Comparison of ENCODE assay signal across 12 cellular contexts in the genomic region with DNA sequence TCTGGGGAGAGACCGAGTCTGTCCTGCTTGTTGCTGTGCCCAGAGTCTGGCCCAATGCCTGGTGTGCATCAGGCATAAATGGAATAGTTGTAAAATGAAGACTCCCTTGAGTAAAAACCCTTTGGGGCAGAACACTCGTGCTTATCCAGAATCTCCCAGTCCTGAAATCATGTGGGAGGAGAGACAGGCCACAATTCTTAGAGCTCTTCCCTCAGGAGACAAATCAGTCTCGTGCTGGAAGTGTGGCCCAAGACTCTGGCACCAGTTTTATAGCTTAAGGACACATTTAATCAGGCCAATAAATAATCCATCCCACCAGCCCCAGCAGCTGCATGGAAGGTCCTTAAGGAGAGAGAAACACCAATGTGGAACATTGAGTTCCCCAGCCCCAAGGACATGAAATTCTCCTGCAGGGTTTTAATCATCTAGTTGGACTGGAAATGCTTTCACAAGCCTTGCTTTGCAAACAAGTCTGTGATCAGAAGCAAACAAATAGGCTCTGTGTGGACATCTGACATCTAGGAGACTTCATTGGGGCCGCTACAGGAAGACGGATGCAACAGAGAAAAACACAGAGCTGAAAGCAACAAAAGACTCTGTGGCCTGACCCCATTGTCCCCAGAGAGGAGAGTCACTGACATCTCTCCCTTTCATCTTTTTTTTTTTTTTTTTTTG.
DNase-seq lines count a peak whose midpoint lies in the region; ATAC-seq and TF ChIP-seq lines count a peak whose summit lies in the region.
"Had no signal": no experiment of that assay in that cellular context is flagged by ENCODE, and none has a peak within 500 bp of the region (broad histone marks: within the 10 kb centered on the region; RNA-seq: fewer than 3 reads in every experiment).

No MANE protein-coding gene starts in this region.

- no peak for TF ChIP-seq EP300 in transverse colon (IDR thresholded peaks at IDR 0.05; ENCODE audit: low read depth)

- no peaks in the 10 kb centered on the region for H3K9me3 ChIP-seq in transverse colon

- H3K4me3 ChIP-seq in transverse colon (no peak overlapping the region), H7 (ENCODE audit: insufficient read depth, low read depth, low read length) (no peak overlapping the region)

- in situ Hi-C loops in transverse colon (cut with MboI; ENCODE audit: low pct_ligation_motif_present in 1 of 4, low pct_unique_long_range_greater_than_20kb in 1 of 4, low sequenced_read_pairs in 3 of 4): no loop called here

- TF ChIP-seq CTCF in neural crest cell (conservative IDR thresholded peaks at IDR 0.05) (no peak), transverse colon (IDR thresholded peaks at IDR 0.05) (no peak)

- DNase-seq in RPMI7951 (ENCODE audit: low read depth) (peak; percentile 53), globus pallidus (ENCODE audit: low spot score) (peak; percentile 80), neural crest cell (ENCODE audit: low read depth, low spot score) (no peak), transverse colon (no peak), HUDEP-2 (lab: John Stamatoyannopoulos, UW; ENCODE audit: unreplicated experiment in 76 of 76) (no peak), H7 (no peak)
- no peak for DNase-seq in activated T-cell treated with anti-CD3 and anti-CD28 coated beads, Interleukin-2, amount 50 U/mL, for 4 hours
- DNase-seq: activated CD8-positive, alpha-beta memory T cell treated with anti-CD3 and anti-CD28 coated beads for 24 hours; activated gamma-delta T cell; dermis blood vessel endothelial cell; GDM1; SHP77 treated with DMSO at 0.1 percent for 48 hours had no signal

- no peak for TF ChIP-seq POLR2A in transverse colon (IDR thresholded peaks at IDR 0.05)

- H3K36me3 ChIP-seq in transverse colon (no peaks in the 10 kb centered on the region), H7 (replicated peaks; ENCODE audit: control insufficient read depth, insufficient read depth, low read length) (no peaks in the 10 kb centered on the region)

- H3K4me3 Mint-ChIP-seq in neural crest cell: peak overlapping the region; percentile 36
- H3K4me3 Mint-ChIP-seq in activated T-cell treated with anti-CD3 and anti-CD28 coated beads, Interleukin-2, amount 50 U/mL, for 4 hours: no peak overlapping the region

- no peak for ATAC-seq in activated T-cell treated with anti-CD3 and anti-CD28 coated beads, Interleukin-2, amount 50 U/mL, for 4 hours

- H3K4me1 Mint-ChIP-seq in neural crest cell: peaks cover 26% of the 10 kb centered on the region
- H3K4me1 Mint-ChIP-seq in activated T-cell treated with anti-CD3 and anti-CD28 coated beads, Interleukin-2, amount 50 U/mL, for 4 hours (ENCODE audit: low read depth): no peaks in the 10 kb centered on the region

- H3K27me3 ChIP-seq in transverse colon (no peaks in the 10 kb centered on the region), H7 (ENCODE audit: control insufficient read depth, insufficient read depth, low read length) (no peaks in the 10 kb centered on the region; the same call in 1 of the 2 replicates)

- H3K27me3 Mint-ChIP-seq in neural crest cell (ENCODE audit: low read depth): no peaks in the 10 kb centered on the region
- H3K27me3 Mint-ChIP-seq in activated T-cell treated with anti-CD3 and anti-CD28 coated beads, Interleukin-2, amount 50 U/mL, for 4 hours (ENCODE audit: low read depth): peaks cover 7% of the 10 kb centered on the region

- peaks cover 9% of the 10 kb centered on the region for H3K9me3 Mint-ChIP-seq in neural crest cell
- no peaks in the 10 kb centered on the region for H3K9me3 Mint-ChIP-seq in activated T-cell treated with anti-CD3 and anti-CD28 coated beads, Interleukin-2, amount 50 U/mL, for 4 hours

- no peaks in the 10 kb centered on the region for H3K4me1 ChIP-seq in transverse colon

- H3K27ac Mint-ChIP-seq in neural crest cell (ENCODE audit: unreplicated experiment): peak overlapping the region; percentile 77

- 54 to 75% methylated on average over 4 to 5 of the region's 5 CpGs for WGBS in transverse colon (ENCODE audit: low coverage in 1 of 2), 2 donors

- H3K27ac ChIP-seq in transverse colon: peak overlapping the region; percentile 40 to 65 (median 52)

- intact Hi-C loops in transverse colon (cut with DNase I; ENCODE audit: low total_unique reads): no loop called here

- H3K36me3 Mint-ChIP-seq in neural crest cell (ENCODE audit: low read depth): peaks cover 2% of the 10 kb centered on the region
- H3K36me3 Mint-ChIP-seq in activated T-cell treated with anti-CD3 and anti-CD28 coated beads, Interleukin-2, amount 50 U/mL, for 4 hours (ENCODE audit: insufficient read depth): no peaks in the 10 kb centered on the region

Comparison
In these comparisons a context has a peak if more than half of its experiments do, and no peak if none do; other contexts are left out.
1. DNase-seq: peak in RPMI7951 (single experiment) and globus pallidus (single experiment); none in neural crest cell (single experiment), transverse colon (single experiment), HUDEP-2 (0 of 76), activated T-cell treated with anti-CD3 and anti-CD28 coated beads, Interleukin-2, amount 50 U/mL, for 4 hours (single experiment) and H7 (single experiment).